In the genomic region with DNA sequence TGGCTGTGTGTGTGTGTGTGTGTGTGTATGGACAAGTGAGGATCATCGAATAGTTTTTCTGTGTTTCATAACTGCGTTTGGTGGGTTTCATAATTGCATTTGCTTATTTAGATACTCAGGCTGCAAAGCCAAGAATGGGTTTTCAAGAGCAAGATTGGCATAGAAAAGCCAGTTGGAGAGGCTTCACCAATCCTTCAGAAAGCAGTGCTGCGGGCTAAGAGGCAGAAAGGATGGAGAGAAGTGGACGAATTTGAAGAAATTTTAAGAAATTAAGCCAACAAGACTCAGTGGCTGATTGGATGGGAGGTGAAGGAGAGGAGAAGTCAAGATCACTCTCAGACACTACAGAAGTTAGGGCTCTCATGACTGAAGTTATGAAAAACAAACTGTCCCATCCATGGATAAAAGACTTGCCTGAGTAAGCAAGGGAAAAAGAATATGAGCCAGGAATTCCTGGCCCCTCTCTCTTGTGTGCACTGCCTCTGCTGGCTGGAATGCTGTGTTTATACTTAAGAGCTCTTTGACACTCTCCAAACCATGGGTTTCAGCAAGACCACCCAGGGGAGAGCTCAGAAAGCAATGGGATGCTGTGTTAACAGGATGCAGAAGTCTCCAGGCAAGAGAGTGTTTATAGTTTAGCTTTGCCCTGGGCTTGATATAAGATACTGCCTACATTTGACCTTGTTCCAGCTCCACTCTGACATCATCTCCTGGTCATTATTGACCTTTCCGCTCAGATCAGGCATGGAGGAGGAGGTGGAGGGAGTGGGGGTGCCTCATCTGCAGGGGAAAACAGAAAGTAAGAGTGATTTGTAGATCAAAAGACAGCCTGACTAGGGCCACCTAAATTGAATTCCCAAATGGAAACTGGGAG, we compare ENCODE assay signal across 10 cellular contexts.
DNase-seq lines count a peak whose midpoint lies in the region; ATAC-seq and TF ChIP-seq lines count a peak whose summit lies in the region.
"Had no signal": no experiment of that assay in that cellular context is flagged by ENCODE, and none has a peak within 500 bp of the region (broad histone marks: within the 10 kb centered on the region; RNA-seq: fewer than 3 reads in every experiment).

No MANE protein-coding gene starts in this region.

- H3K27ac ChIP-seq in cardiac muscle cell (no peak overlapping the region), osteoblast (ENCODE audit: low read depth, low read length) (no peak overlapping the region)

- in situ Hi-C loops in KBM-7 (cut with MboI; ENCODE audit: low pct_unique_long_range_greater_than_20kb, low sequenced_read_pairs): no loop called here

- H2AFZ ChIP-seq in osteoblast (ENCODE audit: low read length): peak overlapping the region; percentile 47

- ATAC-seq in HG03571 (IDR thresholded peaks at IDR 0.05; ENCODE audit: unreplicated experiment): no peak
- ATAC-seq: naive thymus-derived CD4-positive, alpha-beta T cell had no signal

- no peaks in the 10 kb centered on the region for H4K20me1 ChIP-seq in osteoblast (ENCODE audit: insufficient read depth, low read length)

- H3K36me3 ChIP-seq in cardiac muscle cell (no peaks in the 10 kb centered on the region), osteoblast (ENCODE audit: insufficient read depth, low read length) (no peaks in the 10 kb centered on the region)

- H3K27me3 ChIP-seq in cardiac muscle cell (no peaks in the 10 kb centered on the region), osteoblast (ENCODE audit: insufficient read depth, low read length) (no peaks in the 10 kb centered on the region)

- H3K4me3 ChIP-seq in cardiac muscle cell (no peak overlapping the region), osteoblast (ENCODE audit: insufficient read depth, low read length) (no peak overlapping the region)

- no peaks in the 10 kb centered on the region for H3K9me3 ChIP-seq in cardiac muscle cell (ENCODE audit: low read depth)
- H3K9me3 ChIP-seq in osteoblast (ENCODE audit: low read depth, low read length): no peaks in the 10 kb centered on the region

- no peak overlapping the region for H3K4me2 ChIP-seq in osteoblast (ENCODE audit: insufficient read depth, low read length)

- TF ChIP-seq CTCF in cardiac muscle cell (IDR thresholded peaks at IDR 0.05; ENCODE audit: low read depth, low read length) (peak; percentile 16), osteoblast (IDR thresholded peaks at IDR 0.05; ENCODE audit: extremely low read depth, low read depth, low read length) (peak; percentile 50)

- peaks cover 18% of the 10 kb centered on the region for H3K4me1 ChIP-seq in cardiac muscle cell (ENCODE audit: low read depth)
- peaks cover 10% of the 10 kb centered on the region for H3K4me1 ChIP-seq in osteoblast (ENCODE audit: insufficient read depth, low read length)

- no peaks in the 10 kb centered on the region for H3K79me2 ChIP-seq in osteoblast (ENCODE audit: insufficient read depth, low read length)

- DNase-seq in EH (ENCODE audit: low read depth): peak; percentile 61
- peak; percentile 52 for DNase-seq in SHP77 treated with DMSO at 0.1 percent for 48 hours (lab: John Stamatoyannopoulos, UW)
- peak; percentile 9 to 83 for DNase-seq in cardiac muscle cell (ENCODE audit: low read depth in 1 of 2, low spot score in 1 of 2)
- DNase-seq in osteoblast (ENCODE audit: insufficient read length, low spot score, missing footprints): no peak
- DNase-seq in effector CD4-positive, alpha-beta T cell: no peak
- DNase-seq in NCI-H1436 (lab: John Stamatoyannopoulos, UW): no peak
- DNase-seq in KBM-7: no peak
- DNase-seq: activated CD8-positive, alpha-beta memory T cell treated with anti-CD3 and anti-CD28 coated beads, Interleukin-2, amount 50 U/mL, for 4 hours; naive thymus-derived CD4-positive, alpha-beta T cell had no signal

Comparison
In these comparisons a context has a peak if more than half of its experiments do, and no peak if none do; other contexts are left out.
1. DNase-seq: peak in EH (single experiment), SHP77 treated with DMSO at 0.1 percent for 48 hours (single experiment) and cardiac muscle cell (2 of 2); none in osteoblast (single experiment), effector CD4-positive, alpha-beta T cell (single experiment), NCI-H1436 (single experiment) and KBM-7 (single experiment).